8 cellular contexts compared by ENCODE assay signal in genomic region chr17:72683506-72684404, GRCh38.
A peak's percentile ranks its signal among the peaks of the same experiment; 100 is the strongest.
DNase-seq lines count a peak whose midpoint lies in the region; ATAC-seq and TF ChIP-seq lines count a peak whose summit lies in the region.

No MANE protein-coding gene starts in this region.

- H3K36me3 ChIP-seq in left lung, result no peaks in the 10 kb centered on the region
- no peaks in the 10 kb centered on the region for H3K36me3 ChIP-seq in OCI-LY7 (ENCODE audit: insufficient read depth, low read length)
- no peaks in the 10 kb centered on the region for H3K36me3 ChIP-seq in testis (ENCODE audit: low read depth, missing control alignments)

- 68 to 78% methylated on average over 10 of the region's 10 CpGs for WGBS in testis, 2 donors

- H3K9me3 ChIP-seq in left lung (no peaks in the 10 kb centered on the region), OCI-LY7 (ENCODE audit: low read length) (no peaks in the 10 kb centered on the region), testis (no peaks in the 10 kb centered on the region)

- no peak for TF ChIP-seq CTCF in AG09309 (IDR thresholded peaks at IDR 0.05; ENCODE audit: control insufficient read depth, insufficient read depth, low read depth, low read length, missing control alignments)
- TF ChIP-seq CTCF in VCaP (conservative IDR thresholded peaks at IDR 0.05), result no peak
- TF ChIP-seq CTCF in left lung (IDR thresholded peaks at IDR 0.05), result no peak
- no peak for TF ChIP-seq CTCF in OCI-LY7 (conservative IDR thresholded peaks at IDR 0.05; ENCODE audit: low read length)
- TF ChIP-seq CTCF in testis (IDR thresholded peaks at IDR 0.05), result no peak

- H3K27ac ChIP-seq in VCaP (peak overlapping the region; percentile 60), left lung (peak overlapping the region; percentile 20 to 63), OCI-LY7 (ENCODE audit: low read depth, low read length, poor library complexity, severe bottlenecking) (no peak overlapping the region), testis (no peak overlapping the region)

- BruUV-seq in OCI-LY7 (replicated peaks; lab: Mats Ljungman, UMichigan), result no TSS peak

- H3K4me1 ChIP-seq in left lung (no peaks in the 10 kb centered on the region), OCI-LY7 (ENCODE audit: insufficient read depth, low read length, poor library complexity, severe bottlenecking) (no peaks in the 10 kb centered on the region), testis (no peaks in the 10 kb centered on the region)

- intact Hi-C loops in left lung (cut with DNase I), result no loop called here
- intact Hi-C loops in OCI-LY7 (cut with micrococcal nuclease; ENCODE audit: unreplicated experiment), result no loop called here
- intact Hi-C loops in testis (cut with DNase I; ENCODE audit: low total_unique reads), result no loop called here

- H3K79me2 ChIP-seq in OCI-LY7 (ENCODE audit: insufficient read depth, low read depth, low read length), result no peaks in the 10 kb centered on the region

- H3K27me3 ChIP-seq in left lung (no peaks in the 10 kb centered on the region), testis (no peaks in the 10 kb centered on the region)

- CTCF ChIA-PET in OCI-LY7 (lab: Charles Lee; ENCODE audit: unreplicated experiment), result no interaction called here

- H4K20me1 ChIP-seq in OCI-LY7 (ENCODE audit: insufficient read depth, low read length), result no peaks in the 10 kb centered on the region

- H3K4me3 ChIP-seq in AG09309 (ENCODE audit: control insufficient read depth, low read depth, low read length) (no peak overlapping the region), left lung (no peak overlapping the region), OCI-LY7 (ENCODE audit: low read depth, low read length, poor library complexity, severe bottlenecking) (no peak overlapping the region), testis (no peak overlapping the region)

- DNase-seq in AG09309 (ENCODE audit: low read depth) (peak; percentile 92), HT1080 (ENCODE audit: low read depth) (peak; percentile 91), left lung (peak in 1 of 2 donors; percentile 64), NCI-H2029 treated with DMSO at 0.1 percent for 48 hours (lab: John Stamatoyannopoulos, UW) (no peak), OCI-LY7 (ENCODE audit: low spot score) (no peak), testis (no peak), NCI-H2227 (lab: John Stamatoyannopoulos, UW; ENCODE audit: unreplicated experiment) (no peak)

- no peaks in the 10 kb centered on the region for H3K9me2 ChIP-seq in OCI-LY7 (ENCODE audit: insufficient read depth, low read length)

- peak; percentile 95 for ATAC-seq in left lung

- no peak overlapping the region for H2AFZ ChIP-seq in OCI-LY7 (ENCODE audit: low read length)

- POLR2A ChIA-PET in OCI-LY7 (lab: Charles Lee), result interaction anchor here (0.7 kb wide), 1 partner anchor 35 kb away, joined by 6 read pairs; no protein-coding TSS in a partner anchor

- no peak for TF ChIP-seq POLR2A in testis (IDR thresholded peaks at IDR 0.05)

- no peak overlapping the region for H3K4me2 ChIP-seq in OCI-LY7 (ENCODE audit: low read length)

Comparison
In these comparisons a context has a peak if more than half of its experiments do, and no peak if none do; other contexts are left out.
1. DNase-seq: peak in AG09309 (single experiment) and HT1080 (single experiment); none in NCI-H2029 treated with DMSO at 0.1 percent for 48 hours (single experiment), OCI-LY7 (single experiment), testis (single experiment) and NCI-H2227 (single experiment).
2. H3K27ac ChIP-seq: peak in VCaP (single experiment) and left lung (2 of 2); none in OCI-LY7 (single experiment) and testis (0 of 2).